In genomic region chr16:31874354-31875111, GRCh38 we compare ENCODE assay signal across 8 cellular contexts. TPM values are rescaled to one million over a fixed set of nuclear protein-coding genes. Genes with fewer than 3 reads are reported as not detected.
DNase-seq lines count a peak whose midpoint lies in the region; ATAC-seq and TF ChIP-seq lines count a peak whose summit lies in the region.

No MANE protein-coding gene starts in this region.

- no peaks in the 10 kb centered on the region for H3K9me3 ChIP-seq in gastroesophageal sphincter

- peaks cover 0 to 2% of the 10 kb centered on the region in 2 donors for H3K9me3 Mint-ChIP-seq in activated T-cell treated with anti-CD3 and anti-CD28 coated beads, Interleukin-2, amount 50 U/mL, for 72 hours
- H3K9me3 Mint-ChIP-seq in progenitor cell of endocrine pancreas (ENCODE audit: low read depth), result no peaks in the 10 kb centered on the region

- no peak for TF ChIP-seq CTCF in HFF-Myc (IDR thresholded peaks at IDR 0.05; ENCODE audit: low read depth, low read length, missing control alignments)
- no peak for TF ChIP-seq CTCF in gastroesophageal sphincter (IDR thresholded peaks at IDR 0.05)
- no peak for TF ChIP-seq CTCF in progenitor cell of endocrine pancreas (IDR thresholded peaks at IDR 0.05; ENCODE audit: unreplicated experiment)

- H3K27me3 Mint-ChIP-seq in activated T-cell treated with anti-CD3 and anti-CD28 coated beads, Interleukin-2, amount 50 U/mL, for 72 hours (ENCODE audit: low read depth), result no peaks in the 10 kb centered on the region
- peaks cover 16% of the 10 kb centered on the region for H3K27me3 Mint-ChIP-seq in progenitor cell of endocrine pancreas

- no peaks in the 10 kb centered on the region for H3K27me3 ChIP-seq in gastroesophageal sphincter

- H3K4me1 Mint-ChIP-seq in activated T-cell treated with anti-CD3 and anti-CD28 coated beads, Interleukin-2, amount 50 U/mL, for 72 hours (ENCODE audit: low read depth), result peaks cover 80% of the 10 kb centered on the region
- peaks cover 43% of the 10 kb centered on the region for H3K4me1 Mint-ChIP-seq in progenitor cell of endocrine pancreas (ENCODE audit: low read depth)

- H3K4me3 ChIP-seq in HFF-Myc (replicated peaks; ENCODE audit: low read depth, low read length) (peak overlapping the region; percentile 70), gastroesophageal sphincter (peak overlapping the region; percentile 67 to 73)

- intact Hi-C loops in Right ventricle myocardium superior (cut with DNase I) (loop anchor here (10.0 kb wide), 1 partner anchor 160 kb away; a partner anchor contains a TSS), cardiac septum (cut with DNase I) (loop anchor here (5.0 to 10.0 kb wide), 3 partner anchors 162 to 920 kb away; partner anchors contain the start of genes ARMC5 and SETD1A)

- peak; percentile 47 for ATAC-seq in Right ventricle myocardium superior (ENCODE audit: poor library complexity)
- peak; percentile 38 to 39 for ATAC-seq in activated T-cell treated with anti-CD3 and anti-CD28 coated beads, Interleukin-2, amount 50 U/mL, for 72 hours (replicated peaks in 1 of 2)
- ATAC-seq in gastroesophageal sphincter, result no peak

- H3K36me3 ChIP-seq in gastroesophageal sphincter, result peaks cover 0 to 4% of the 10 kb centered on the region in 2 donors

- TF ChIP-seq EP300 in gastroesophageal sphincter (IDR thresholded peaks at IDR 0.05), result no peak

- peak overlapping the region; percentile 75 to 94 (median 91) for H3K27ac ChIP-seq in gastroesophageal sphincter

- H3K4me3 Mint-ChIP-seq in activated T-cell treated with anti-CD3 and anti-CD28 coated beads, Interleukin-2, amount 50 U/mL, for 72 hours, result peak overlapping the region; percentile 98 to 99
- peak overlapping the region; percentile 95 for H3K4me3 Mint-ChIP-seq in progenitor cell of endocrine pancreas (ENCODE audit: low read depth)

- peaks cover 0 to 50% (median 34%) of the 10 kb centered on the region in 3 donors for H3K4me1 ChIP-seq in gastroesophageal sphincter

- no peak for DNase-seq in Right ventricle myocardium superior
- DNase-seq in cardiac septum (ENCODE audit: low spot score), result no peak
- no peak for DNase-seq in HFF-Myc (ENCODE audit: extremely low read depth, low read depth)
- peak; percentile 36 for DNase-seq in NCI-H146 treated with DMSO at 0.1 percent for 48 hours (lab: John Stamatoyannopoulos, UW; ENCODE audit: unreplicated experiment)
- DNase-seq in activated T-cell treated with anti-CD3 and anti-CD28 coated beads, Interleukin-2, amount 50 U/mL, for 72 hours, result peak; percentile 57 to 67
- DNase-seq in progenitor cell of endocrine pancreas (ENCODE audit: low spot score, unreplicated experiment), result no peak
- DNase-seq in UCSD-AML1 (lab: John Stamatoyannopoulos, UW; ENCODE audit: unreplicated experiment), result no peak

- 1% methylated on average over 11 to 14 of the region's 14 CpGs for WGBS in gastroesophageal sphincter (ENCODE audit: low coverage in 1 of 2), 2 donors

- no peak for TF ChIP-seq POLR2A in gastroesophageal sphincter (IDR thresholded peaks at IDR 0.05)

- peaks cover 37 to 47% of the 10 kb centered on the region in 2 donors for H3K36me3 Mint-ChIP-seq in activated T-cell treated with anti-CD3 and anti-CD28 coated beads, Interleukin-2, amount 50 U/mL, for 72 hours (ENCODE audit: insufficient read depth in 2 of 2)
- H3K36me3 Mint-ChIP-seq in progenitor cell of endocrine pancreas (ENCODE audit: insufficient read depth), result peaks cover 2% of the 10 kb centered on the region

- H3K27ac Mint-ChIP-seq in activated T-cell treated with anti-CD3 and anti-CD28 coated beads, Interleukin-2, amount 50 U/mL, for 72 hours, result peak overlapping the region; percentile 100
- peak overlapping the region; percentile 99 for H3K27ac Mint-ChIP-seq in progenitor cell of endocrine pancreas

RNA-seq across cellular contexts. Expression of gene ZNF267, which starts 0.9 kb away (rescaled TPM):
- 4.4 TPM for total RNA-seq in Right ventricle myocardium superior
- 4.2 TPM for total RNA-seq in cardiac septum
- total RNA-seq in activated T-cell treated with anti-CD3 and anti-CD28 coated beads, Interleukin-2, amount 50 U/mL, for 72 hours, result 100 to 1,000 TPM; 151 to 156 TPM
- total RNA-seq in gastroesophageal sphincter, result 10 to 100 TPM in 1 of 4 donors, 1 to 10 TPM in 3; 5.2 to 12.8 (median 8.0) TPM
- total RNA-seq in progenitor cell of endocrine pancreas, result 15.3 and 15.5 TPM in 2 replicates

Comparison
In these comparisons a context has a peak if more than half of its experiments do, and no peak if none do; other contexts are left out.
1. DNase-seq: peak in NCI-H146 treated with DMSO at 0.1 percent for 48 hours (single experiment) and activated T-cell treated with anti-CD3 and anti-CD28 coated beads, Interleukin-2, amount 50 U/mL, for 72 hours (2 of 2); none in Right ventricle myocardium superior (single experiment), cardiac septum (single experiment), HFF-Myc (single experiment), progenitor cell of endocrine pancreas (single experiment) and UCSD-AML1 (single experiment).